In the genomic region with DNA sequence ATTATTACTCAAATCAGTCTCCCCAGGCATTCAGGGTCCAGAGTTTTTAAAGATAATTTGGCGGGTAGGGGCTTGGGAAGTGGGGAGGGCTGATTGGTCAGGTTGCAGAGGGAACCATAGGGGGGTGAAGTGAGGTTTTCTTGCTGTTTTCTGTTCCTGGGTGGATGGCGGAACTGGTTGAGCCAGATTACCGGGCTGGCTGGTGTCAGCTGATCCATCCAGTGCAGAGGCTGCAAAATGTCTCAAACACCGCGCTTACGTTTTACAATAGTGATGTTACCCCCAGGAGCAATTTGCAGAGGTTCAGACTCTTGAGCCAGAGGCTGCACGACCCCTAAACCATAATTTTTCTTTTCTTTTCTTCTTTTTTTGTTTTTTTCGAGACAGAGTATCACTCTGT, we compare ENCODE assay signal across 5 cellular contexts. TPM values are rescaled to one million over a fixed set of nuclear protein-coding genes. Genes with fewer than 3 reads are reported as not detected.
"Had no signal": no experiment of that assay in that cellular context is flagged by ENCODE, and none has a peak within 500 bp of the region (broad histone marks: within the 10 kb centered on the region; RNA-seq: fewer than 3 reads in every experiment).

No MANE protein-coding gene starts in this region.

RNA-seq across cellular contexts. Expression of gene GYG2, which starts 25.2 kb away (rescaled TPM):
- total RNA-seq: mononuclear cell; naive thymus-derived CD8-positive, alpha-beta T cell had no signal
- polyA plus RNA-seq: naive thymus-derived CD8-positive, alpha-beta T cell had no signal

RNA-seq across cellular contexts. Expression of gene XG, which starts 51.6 kb away (rescaled TPM):
- total RNA-seq: chondrocyte; epithelial cell of proximal tubule; naive thymus-derived CD8-positive, alpha-beta T cell; osteocyte had no signal
- polyA plus RNA-seq: naive thymus-derived CD8-positive, alpha-beta T cell had no signal
